ENCODE assay signal across 19 cellular contexts in genomic region chr9:5560439-5560838, GRCh38.
"Had no signal": no experiment of that assay in that cellular context is flagged by ENCODE, and none has a peak within 500 bp of the region (broad histone marks: within the 10 kb centered on the region; RNA-seq: fewer than 3 reads in every experiment).

No MANE protein-coding gene starts in this region.

- H3K27ac Mint-ChIP-seq: activated naive CD8-positive, alpha-beta T cell treated with anti-CD3 and anti-CD28 coated beads for 36 hours; nephron; stimulated activated naive B cell treated with anti-CD40 and anti-IgM and Interleukin-4, amounts not matched to agents 10 μg/mL and 1 μg/mL and 100 μg/mL, for 72 hours had no signal

- H3K9me3 ChIP-seq: thoracic aorta had no signal

- H3K27me3 Mint-ChIP-seq: activated naive CD8-positive, alpha-beta T cell treated with anti-CD3 and anti-CD28 coated beads for 36 hours; stimulated activated naive B cell treated with anti-CD40 and anti-IgM and Interleukin-4, amounts not matched to agents 10 μg/mL and 1 μg/mL and 100 μg/mL, for 72 hours had no signal

- H3K27me3 ChIP-seq: foreskin keratinocyte had no signal

- H3K4me3 Mint-ChIP-seq: activated naive CD8-positive, alpha-beta T cell treated with anti-CD3 and anti-CD28 coated beads for 36 hours; nephron; stimulated activated naive B cell treated with anti-CD40 and anti-IgM and Interleukin-4, amounts not matched to agents 10 μg/mL and 1 μg/mL and 100 μg/mL, for 72 hours had no signal

- H3K36me3 ChIP-seq: thoracic aorta, WERI-Rb-1 had no signal

- DNase-seq: activated CD4-positive, alpha-beta T cell treated with anti-CD3 and anti-CD28 coated beads for 1 hour; activated CD4-positive, alpha-beta T cell treated with anti-CD3 and anti-CD28 coated beads, Interleukin-2, amount 50 U/mL, for 48 hours; activated naive CD4-positive, alpha-beta T cell; activated naive CD8-positive, alpha-beta T cell treated with anti-CD3 and anti-CD28 coated beads for 36 hours; activated T-cell treated with anti-CD3 and anti-CD28 coated beads for 4 hours; amniotic stem cell; dermis blood vessel endothelial cell; effector memory CD4-positive, alpha-beta T cell; foreskin keratinocyte; glutamatergic neuron; islet precursor cell; occipital lobe; retina; stimulated activated naive B cell treated with anti-CD40 and anti-IgM and Interleukin-4, amounts not matched to agents 10 μg/mL and 1 μg/mL and 100 μg/mL, for 72 hours; T-helper 2 cell; WERI-Rb-1 had no signal

- H3K27ac ChIP-seq: foreskin keratinocyte, thoracic aorta, WERI-Rb-1 had no signal

- H3K4me3 ChIP-seq: lung, thoracic aorta had no signal

- H3K9me3 Mint-ChIP-seq: nephron had no signal
